Comparison of ENCODE assay signal across 7 cellular contexts in genomic region chr4:4160956-4161665, GRCh38.
DNase-seq lines count a peak whose midpoint lies in the region; ATAC-seq, FAIRE-seq and TF ChIP-seq lines count a peak whose summit lies in the region.
"Not testable (repeated sequence)": the region's sequence is repeated elsewhere in the genome, so short reads cannot be mapped to it uniquely, and the experiment has no call there.

No MANE protein-coding gene starts in this region.

- H3K4me3 Mint-ChIP-seq in activated CD4-positive, alpha-beta memory T cell treated with anti-CD3 and anti-CD28 coated beads for 36 hours; astrocyte (ENCODE audit: unreplicated experiment): not testable (repeated sequence)

- TF ChIP-seq CTCF in astrocyte (IDR thresholded peaks at IDR 0.05; ENCODE audit: insufficient read depth, low read depth, low read length); foreskin keratinocyte (conservative IDR thresholded peaks at IDR 0.05): not testable (repeated sequence)

- not testable (repeated sequence) for H3K36me3 Mint-ChIP-seq in activated CD4-positive, alpha-beta memory T cell treated with anti-CD3 and anti-CD28 coated beads for 36 hours; astrocyte (ENCODE audit: low read depth, unreplicated experiment)

- H3K79me2 ChIP-seq in astrocyte (ENCODE audit: insufficient read depth, low read length) = not testable (repeated sequence)

- not testable (repeated sequence) for H3K9me3 ChIP-seq in astrocyte (ENCODE audit: insufficient read depth, low read depth, low read length)

- not testable (repeated sequence) for H3K4me2 ChIP-seq in astrocyte (ENCODE audit: low read length)

- POLR2A ChIA-PET in activated CD4-positive, alpha-beta memory T cell treated with anti-CD3 and anti-CD28 coated beads for 36 hours (lab: Charles Lee) = not testable (repeated sequence)

- intact Hi-C loops in activated CD4-positive, alpha-beta memory T cell treated with anti-CD3 and anti-CD28 coated beads for 36 hours (cut with micrococcal nuclease) = not testable (repeated sequence)

- FAIRE-seq in astrocyte (lab: Jason Lieb, UNC) = not testable (repeated sequence)

- H3K4me3 ChIP-seq in astrocyte (ENCODE audit: insufficient read depth, low read depth, low read length) = not testable (repeated sequence)

- not testable (repeated sequence) for ATAC-seq in foreskin keratinocyte

- not testable (repeated sequence) for H3K27me3 ChIP-seq in astrocyte (ENCODE audit: insufficient read depth, low read length); foreskin keratinocyte

- CTCF ChIA-PET in activated CD4-positive, alpha-beta memory T cell treated with anti-CD3 and anti-CD28 coated beads for 36 hours (lab: Charles Lee) = not testable (repeated sequence)

- H2AFZ ChIP-seq in astrocyte (ENCODE audit: low read depth, low read length) = not testable (repeated sequence)

- H3K9ac ChIP-seq in astrocyte (ENCODE audit: low read length) = not testable (repeated sequence)

- H3K36me3 ChIP-seq in astrocyte (ENCODE audit: insufficient read depth, low read length) = not testable (repeated sequence)

- not testable (repeated sequence) for H3K9me3 Mint-ChIP-seq in activated CD4-positive, alpha-beta memory T cell treated with anti-CD3 and anti-CD28 coated beads for 36 hours; astrocyte (ENCODE audit: unreplicated experiment)

- not testable (repeated sequence) for H3K27ac ChIP-seq in astrocyte (ENCODE audit: low read depth, low read length); foreskin keratinocyte

- not testable (repeated sequence) for H3K27ac Mint-ChIP-seq in activated CD4-positive, alpha-beta memory T cell treated with anti-CD3 and anti-CD28 coated beads for 36 hours
- H3K27ac Mint-ChIP-seq in astrocyte (ENCODE audit: unreplicated experiment) = peak overlapping the region; percentile 5

- H3K4me1 Mint-ChIP-seq in activated CD4-positive, alpha-beta memory T cell treated with anti-CD3 and anti-CD28 coated beads for 36 hours (ENCODE audit: low read depth); astrocyte (ENCODE audit: low read depth, unreplicated experiment): not testable (repeated sequence)

- not testable (repeated sequence) for H3K4me1 ChIP-seq in astrocyte (ENCODE audit: insufficient read depth, low read length); foreskin keratinocyte

- DNase-seq in ELF-1 (ENCODE audit: low read depth, low spot score) (peak; percentile 65), NCI-H526 (lab: John Stamatoyannopoulos, UW) (peak; percentile 67 to 71), foreskin keratinocyte (peak; percentile 37 to 39), mucosa of gallbladder (ENCODE audit: low spot score) (peak; percentile 79)
- peak; percentile 55 for DNase-seq in activated CD4-positive, alpha-beta memory T cell treated with anti-CD3 and anti-CD28 coated beads for 36 hours
- not testable (repeated sequence) for DNase-seq in astrocyte (ENCODE audit: low read depth)
- DNase-seq in stimulated activated CD4-positive, alpha-beta T cell treated with anti-CD3 and anti-CD28 coated beads, Interleukin-4, amount 100 ng/mL, for 1 hour = peak; percentile 27

- H4K20me1 ChIP-seq in astrocyte (ENCODE audit: insufficient read depth, low read length) = not testable (repeated sequence)

- H3K27me3 Mint-ChIP-seq in activated CD4-positive, alpha-beta memory T cell treated with anti-CD3 and anti-CD28 coated beads for 36 hours = peaks cover 11% of the 10 kb centered on the region
- H3K27me3 Mint-ChIP-seq in astrocyte (ENCODE audit: low read depth, unreplicated experiment) = peaks cover 20% of the 10 kb centered on the region
